22 cellular contexts compared by ENCODE assay signal in the genomic region with DNA sequence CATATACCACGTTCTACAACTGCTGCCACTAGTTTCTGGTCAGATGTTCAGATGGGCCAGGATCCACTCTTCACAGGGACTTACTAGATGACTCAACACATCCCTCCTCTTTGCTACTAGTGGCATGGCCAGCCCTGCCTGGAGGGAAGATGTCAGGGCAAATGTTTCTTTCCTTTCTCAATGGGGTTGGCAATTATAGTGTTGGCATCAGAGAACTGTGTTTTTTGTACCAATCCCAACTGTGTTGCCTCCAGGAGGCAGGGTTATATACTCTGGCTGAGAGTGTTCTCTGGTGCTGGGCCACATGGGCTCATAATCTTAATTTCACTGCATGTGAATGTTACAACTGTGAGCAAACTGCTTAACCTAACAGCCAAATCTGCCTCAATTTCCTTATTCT.
"Had no signal": no experiment of that assay in that cellular context is flagged by ENCODE, and none has a peak within 500 bp of the region (broad histone marks: within the 10 kb centered on the region; RNA-seq: fewer than 3 reads in every experiment).

No MANE protein-coding gene starts in this region.

- H3K4me3 Mint-ChIP-seq: activated CD4-positive, alpha-beta T cell treated with anti-CD3 and anti-CD28 coated beads, Interleukin-2, amount 10 ng/mL, durations not matched to agents 24 days and 14 days; activated CD8-positive, alpha-beta memory T cell treated with anti-CD3 and anti-CD28 coated beads, Interleukin-2, amount 10 ng/mL, durations not matched to agents 7 days and 5 days; activated CD8-positive, alpha-beta T cell treated with anti-CD3 and anti-CD28 coated beads for 36 hours; activated naive CD4-positive, alpha-beta T cell treated with anti-CD3 and anti-CD28 coated beads, Interleukin-2, amount 10 ng/mL, durations not matched to agents 7 days and 5 days; immature natural killer cell; nephron; T-helper 1 cell treated with Interleukin-12 subunit alpha and Interleukin-12 subunit beta and Interleukin-4 antibody, amounts not matched to agents 30 μg/mL and 1 μg/mL, for 36 hours had no signal

- H3K27me3 Mint-ChIP-seq: activated CD4-positive, alpha-beta T cell treated with anti-CD3 and anti-CD28 coated beads, Interleukin-2, amount 10 ng/mL, durations not matched to agents 24 days and 14 days; activated CD8-positive, alpha-beta memory T cell treated with anti-CD3 and anti-CD28 coated beads, Interleukin-2, amount 10 ng/mL, durations not matched to agents 7 days and 5 days; activated CD8-positive, alpha-beta T cell treated with anti-CD3 and anti-CD28 coated beads for 36 hours; activated naive CD4-positive, alpha-beta T cell treated with anti-CD3 and anti-CD28 coated beads, Interleukin-2, amount 10 ng/mL, durations not matched to agents 7 days and 5 days had no signal

- DNase-seq: activated CD4-positive, alpha-beta T cell treated with anti-CD3 and anti-CD28 coated beads, Interleukin-2, amount 10 ng/mL, durations not matched to agents 24 days and 14 days; activated CD8-positive, alpha-beta memory T cell treated with anti-CD3 and anti-CD28 coated beads, Interleukin-2, amount 10 ng/mL, durations not matched to agents 7 days and 5 days; activated CD8-positive, alpha-beta T cell treated with anti-CD3 and anti-CD28 coated beads for 36 hours; activated effector memory CD4-positive, alpha-beta T cell treated with anti-CD3 and anti-CD28 coated beads, Interleukin-2, amount 50 U/mL, for 16 hours; activated naive CD4-positive, alpha-beta T cell treated with anti-CD3 and anti-CD28 coated beads, Interleukin-2, amount 10 ng/mL, durations not matched to agents 7 days and 5 days; activated T-cell treated with anti-CD3 and anti-CD28 coated beads for 4 hours; foreskin fibroblast; immature natural killer cell; left lung; ovary; stimulated activated CD4-positive, alpha-beta T cell treated with anti-CD3 and anti-CD28 coated beads, Interleukin-12 subunit alpha, Interleukin-12 subunit beta, amount 100 ng/mL, for 4 hours; stimulated activated CD4-positive, alpha-beta T cell treated with anti-CD3 and anti-CD28 coated beads, Interleukin-4, amount 100 ng/mL, for 4 hours; stimulated activated naive CD8-positive, alpha-beta T cell treated with anti-CD3 and anti-CD28 coated beads, Interleukin-15, Interleukin-2, amounts not matched to agents 100 U/mL and 50 U/mL, for 24 hours; T1000; upper lobe of left lung had no signal

- H3K4me1 Mint-ChIP-seq: activated CD4-positive, alpha-beta T cell treated with anti-CD3 and anti-CD28 coated beads, Interleukin-2, amount 10 ng/mL, durations not matched to agents 24 days and 14 days; activated CD8-positive, alpha-beta memory T cell treated with anti-CD3 and anti-CD28 coated beads, Interleukin-2, amount 10 ng/mL, durations not matched to agents 7 days and 5 days; activated naive CD4-positive, alpha-beta T cell treated with anti-CD3 and anti-CD28 coated beads, Interleukin-2, amount 10 ng/mL, durations not matched to agents 7 days and 5 days; immature natural killer cell; nephron had no signal

- H3K27ac ChIP-seq: cardiac muscle cell, left lung, neutrophil, ovary, prostate gland, right atrium auricular region, upper lobe of left lung had no signal

- H3K4me3 ChIP-seq: cardiac muscle cell, left lung, ovary, prostate gland, right atrium auricular region, upper lobe of left lung had no signal

- H3K36me3 Mint-ChIP-seq: activated CD8-positive, alpha-beta memory T cell treated with anti-CD3 and anti-CD28 coated beads, Interleukin-2, amount 10 ng/mL, durations not matched to agents 7 days and 5 days; activated naive CD4-positive, alpha-beta T cell treated with anti-CD3 and anti-CD28 coated beads, Interleukin-2, amount 10 ng/mL, durations not matched to agents 7 days and 5 days; immature natural killer cell had no signal

- H3K36me3 ChIP-seq: cardiac muscle cell, left lung, neutrophil, ovary, prostate gland, right atrium auricular region, upper lobe of left lung had no signal

- ATAC-seq: activated CD4-positive, CD25-positive, alpha-beta regulatory T cell treated with anti-CD3 and anti-CD28 coated beads, Interleukin-2, amount 50 U/mL, for 24 hours; activated CD8-positive, alpha-beta memory T cell treated with anti-CD3 and anti-CD28 coated beads, Interleukin-2, amount 10 ng/mL, durations not matched to agents 7 days and 5 days; activated CD8-positive, alpha-beta T cell treated with anti-CD3 and anti-CD28 coated beads for 36 hours; left lung; stimulated activated naive CD8-positive, alpha-beta T cell treated with anti-CD3 and anti-CD28 coated beads, Interleukin-15, Interleukin-2, amounts not matched to agents 100 U/mL and 50 U/mL, for 24 hours had no signal

- H3K9me3 ChIP-seq: left lung, neutrophil, ovary, prostate gland, right atrium auricular region, upper lobe of left lung had no signal

- H3K4me1 ChIP-seq: left lung, prostate gland, right atrium auricular region, upper lobe of left lung had no signal

- H3K27ac Mint-ChIP-seq: activated CD4-positive, alpha-beta T cell treated with anti-CD3 and anti-CD28 coated beads, Interleukin-2, amount 10 ng/mL, durations not matched to agents 24 days and 14 days; activated CD8-positive, alpha-beta memory T cell treated with anti-CD3 and anti-CD28 coated beads, Interleukin-2, amount 10 ng/mL, durations not matched to agents 7 days and 5 days; activated CD8-positive, alpha-beta T cell treated with anti-CD3 and anti-CD28 coated beads for 36 hours; activated naive CD4-positive, alpha-beta T cell treated with anti-CD3 and anti-CD28 coated beads, Interleukin-2, amount 10 ng/mL, durations not matched to agents 7 days and 5 days; immature natural killer cell; nephron; T-helper 1 cell treated with Interleukin-12 subunit alpha and Interleukin-12 subunit beta and Interleukin-4 antibody, amounts not matched to agents 30 μg/mL and 1 μg/mL, for 36 hours had no signal

- H3K27me3 ChIP-seq: cardiac muscle cell, left lung, neutrophil, ovary, right atrium auricular region, upper lobe of left lung had no signal

- H3K9me3 Mint-ChIP-seq: activated CD4-positive, alpha-beta T cell treated with anti-CD3 and anti-CD28 coated beads, Interleukin-2, amount 10 ng/mL, durations not matched to agents 24 days and 14 days; activated CD8-positive, alpha-beta T cell treated with anti-CD3 and anti-CD28 coated beads for 36 hours; activated naive CD4-positive, alpha-beta T cell treated with anti-CD3 and anti-CD28 coated beads, Interleukin-2, amount 10 ng/mL, durations not matched to agents 7 days and 5 days; nephron; T-helper 1 cell treated with Interleukin-12 subunit alpha and Interleukin-12 subunit beta and Interleukin-4 antibody, amounts not matched to agents 30 μg/mL and 1 μg/mL, for 36 hours had no signal
